In genomic region chr10:32035038-32035437, GRCh38 we compare ENCODE assay signal across 1 cellular context.
TF ChIP-seq lines count a peak whose summit lies in the region.

No MANE protein-coding gene starts in this region.

TF ChIP-seq in HCT116, 20 proteins besides CTCF, POLR2A, EP300 and RAD21 (continued from another document):
- no peak for TF ChIP-seq ZBTB33 (IDR thresholded peaks at IDR 0.05; ENCODE audit: extremely low read depth, insufficient replicate concordance, low read length)
